ENCODE assay signal across 18 cellular contexts in genomic region chr11:76163289-76163880, GRCh38. TPM values are rescaled to one million over a fixed set of nuclear protein-coding genes. Genes with fewer than 3 reads are reported as not detected.
"Had no signal": no experiment of that assay in that cellular context is flagged by ENCODE, and none has a peak within 500 bp of the region (broad histone marks: within the 10 kb centered on the region; RNA-seq: fewer than 3 reads in every experiment).

No MANE protein-coding gene starts in this region.

- H3K4me3 Mint-ChIP-seq: naive thymus-derived CD8-positive, alpha-beta T cell; type B pancreatic cell had no signal

- H3K36me3 Mint-ChIP-seq: naive thymus-derived CD8-positive, alpha-beta T cell; type B pancreatic cell had no signal

- DNase-seq: cortex of kidney; dorsolateral prefrontal cortex; effector CD8-positive, alpha-beta T cell; foreskin melanocyte; head of caudate nucleus; left colon; sigmoid colon; stimulated activated CD4-positive, alpha-beta T cell treated with anti-CD3 and anti-CD28 coated beads, Interleukin-12 subunit alpha, Interleukin-12 subunit beta, amount 100 ng/mL, for 4 hours; stimulated activated naive CD8-positive, alpha-beta T cell treated with anti-CD3 and anti-CD28 coated beads, Interleukin-15, Interleukin-2, amounts not matched to agents 100 U/mL and 50 U/mL, for 24 hours; thyroid gland; uterus had no signal

- H3K27ac Mint-ChIP-seq: naive thymus-derived CD8-positive, alpha-beta T cell; type B pancreatic cell had no signal

- H3K79me2 ChIP-seq: hepatocyte had no signal

- ATAC-seq: mucosa of descending colon; naive thymus-derived CD8-positive, alpha-beta T cell; stimulated activated naive CD8-positive, alpha-beta T cell treated with anti-CD3 and anti-CD28 coated beads, Interleukin-15, Interleukin-2, amounts not matched to agents 100 U/mL and 50 U/mL, for 24 hours had no signal

- H3K27me3 ChIP-seq: hepatocyte, sigmoid colon, suprapubic skin, thyroid gland, uterus had no signal

- H3K4me2 ChIP-seq: hepatocyte had no signal

- H3K4me1 Mint-ChIP-seq: naive thymus-derived CD8-positive, alpha-beta T cell had no signal

- H3K27me3 Mint-ChIP-seq: naive thymus-derived CD8-positive, alpha-beta T cell had no signal

- H3K4me1 ChIP-seq: uterus had no signal

- H3K36me3 ChIP-seq: sigmoid colon, suprapubic skin, thyroid gland, uterus had no signal

- H2AFZ ChIP-seq: hepatocyte had no signal

- H3K27ac ChIP-seq: dorsolateral prefrontal cortex, hepatocyte, sigmoid colon, skin epidermis, suprapubic skin, thyroid gland, uterus had no signal

- H3K4me3 ChIP-seq: dorsolateral prefrontal cortex, hepatocyte, mucosa of descending colon, sigmoid colon, skin epidermis, suprapubic skin, thyroid gland, uterus had no signal

- H3K9me3 ChIP-seq: mucosa of descending colon, sigmoid colon, suprapubic skin, thyroid gland, uterus had no signal

- H3K9me3 Mint-ChIP-seq: naive thymus-derived CD8-positive, alpha-beta T cell; type B pancreatic cell had no signal

RNA-seq across cellular contexts. Expression of gene WNT11, which starts 42.9 kb away (rescaled TPM):
- total RNA-seq: pulmonary artery endothelial cell had no signal
